Comparison of ENCODE assay signal across 8 cellular contexts in the genomic region with DNA sequence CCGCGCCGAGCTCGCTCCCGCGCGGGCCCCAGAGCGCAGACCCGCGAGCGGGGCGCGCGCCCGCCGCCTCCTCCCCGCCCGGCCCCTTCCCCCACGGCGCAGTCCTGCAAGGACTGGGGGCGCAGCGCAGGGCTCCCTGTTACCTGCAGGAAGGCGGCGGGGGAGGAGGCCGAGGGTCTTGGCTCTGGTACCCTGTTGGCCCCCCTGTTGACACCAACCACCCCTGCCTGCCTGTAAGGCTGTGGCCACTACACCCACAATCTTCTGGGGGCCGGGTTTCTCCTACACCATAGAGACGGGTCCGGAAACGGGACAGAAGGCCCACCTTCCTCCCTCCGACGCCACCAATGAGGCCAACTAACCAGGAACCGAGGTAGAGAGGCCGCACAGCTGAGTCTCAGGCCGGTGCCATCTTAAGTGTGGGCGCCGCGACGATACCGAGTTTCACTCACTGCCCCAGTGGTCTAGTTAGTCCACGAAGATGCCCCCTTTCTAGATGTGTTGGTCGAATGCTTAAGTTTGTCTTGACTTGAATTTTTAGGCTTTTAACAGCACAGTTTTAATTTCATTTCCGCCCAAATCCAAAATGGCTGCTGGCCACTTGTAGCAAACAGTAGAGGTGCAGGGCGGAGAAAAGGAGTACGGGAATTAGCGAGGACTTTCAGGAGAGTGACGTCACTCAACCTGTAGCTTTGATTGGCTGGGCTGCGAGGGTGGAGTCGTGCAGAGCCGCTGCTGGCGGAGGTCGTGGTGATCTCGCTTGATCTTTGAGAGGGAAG. TPM values are rescaled to one million over a fixed set of nuclear protein-coding genes. Genes with fewer than 3 reads are reported as not detected.
DNase-seq lines count a peak whose midpoint lies in the region; ATAC-seq and TF ChIP-seq lines count a peak whose summit lies in the region.

TSS of gene SCYL3 (minus strand) at position 252 of the 779 bp plus-strand sequence. CDS start 5,056 bp downstream, outside the sequence.

- 0 to 1% methylated on average over 27 to 47 of the region's 52 CpGs for WGBS in tibial nerve, 2 donors

- H3K9me3 ChIP-seq in adipocyte (ENCODE audit: control insufficient read depth, low read length) (no peaks in the 10 kb centered on the region), cardiac muscle cell (ENCODE audit: low read depth) (no peaks in the 10 kb centered on the region), parathyroid adenoma (ENCODE audit: control insufficient read depth, low read length) (no peaks in the 10 kb centered on the region), tibial nerve (no peaks in the 10 kb centered on the region)

- H3K9ac ChIP-seq in adipocyte (ENCODE audit: low read length) (peak within 1 kb of the TSS; percentile 95), parathyroid adenoma (peak within 1 kb of the TSS; percentile 84)

- H3K4me3 ChIP-seq in GM12865 (ENCODE audit: low read depth, low read length), result peak within 1 kb of the TSS; percentile 73
- H3K4me3 ChIP-seq in adipocyte (ENCODE audit: low read length), result peak within 1 kb of the TSS; percentile 89
- H3K4me3 ChIP-seq in cardiac muscle cell, result peak within 1 kb of the TSS; percentile 85
- H3K4me3 ChIP-seq in parathyroid adenoma (ENCODE audit: low read depth, low read length), result peak within 1 kb of the TSS; percentile 86
- H3K4me3 ChIP-seq in tibial nerve, result peak within 1 kb of the TSS; percentile 74 to 93 (median 81)

- H3K4me2 ChIP-seq in parathyroid adenoma (ENCODE audit: low read length), result peak within 1 kb of the TSS; percentile 93

- H3K4me1 ChIP-seq in adipocyte (ENCODE audit: control insufficient read depth, insufficient read depth, low read length), result peaks cover 27% of the 10 kb centered on the region
- H3K4me1 ChIP-seq in cardiac muscle cell (ENCODE audit: low read depth), result peaks cover 11% of the 10 kb centered on the region
- peaks cover 5% of the 10 kb centered on the region for H3K4me1 ChIP-seq in parathyroid adenoma
- peaks cover 0 to 41% (median 13%) of the 10 kb centered on the region in 4 donors for H3K4me1 ChIP-seq in tibial nerve

- peak; percentile 98 for DNase-seq in GM12865 (ENCODE audit: low read depth)
- peak; percentile 95 for DNase-seq in NCI-H1417 treated with DMSO at 0.1 percent for 48 hours (lab: John Stamatoyannopoulos, UW)
- peak; percentile 97 for DNase-seq in SW480 (ENCODE audit: low spot score)
- DNase-seq in adipocyte (ENCODE audit: low read depth), result peak; percentile 99
- DNase-seq in cardiac muscle cell (ENCODE audit: low read depth in 1 of 2, low spot score in 1 of 2), result peak; percentile 96 to 99
- peak; percentile 86 to 94 for DNase-seq in tibial nerve (ENCODE audit: low spot score in 2 of 2)

- peaks cover 5% of the 10 kb centered on the region for H3K79me2 ChIP-seq in parathyroid adenoma

- peak in 1 of 2 donors; percentile 44 for TF ChIP-seq POLR2A in tibial nerve (IDR thresholded peaks at IDR 0.05)

- H3K36me3 ChIP-seq in adipocyte (ENCODE audit: control insufficient read depth, insufficient read depth, low read length, severe bottlenecking) (peaks cover under 1% of the 10 kb centered on the region), cardiac muscle cell (no peaks in the 10 kb centered on the region), parathyroid adenoma (ENCODE audit: control insufficient read depth, insufficient read depth, low read length) (no peaks in the 10 kb centered on the region), tibial nerve (no peaks in the 10 kb centered on the region)

- no peak for TF ChIP-seq CTCF in GM12865 (IDR thresholded peaks at IDR 0.05; ENCODE audit: insufficient read depth, low read depth, low read length, missing control alignments)
- TF ChIP-seq CTCF in cardiac muscle cell (IDR thresholded peaks at IDR 0.05; ENCODE audit: low read depth, low read length), result no peak
- TF ChIP-seq CTCF in parathyroid adenoma (IDR thresholded peaks at IDR 0.05), result no peak
- TF ChIP-seq CTCF in tibial nerve (IDR thresholded peaks at IDR 0.05), result peak in 2 of 5 experiments; percentile 29 to 41

- peak within 1 kb of the TSS; percentile 91 for H2AFZ ChIP-seq in parathyroid adenoma

- H3K27me3 ChIP-seq in adipocyte (replicated peaks; ENCODE audit: control insufficient read depth, insufficient read depth, low read length) (no peaks in the 10 kb centered on the region), cardiac muscle cell (no peaks in the 10 kb centered on the region), parathyroid adenoma (ENCODE audit: control insufficient read depth, insufficient read depth, low read length) (no peaks in the 10 kb centered on the region), tibial nerve (no peaks in the 10 kb centered on the region)

- TF ChIP-seq EP300 in tibial nerve (IDR thresholded peaks at IDR 0.05), result peak in 1 of 2 donors; percentile 92

- H3K27ac ChIP-seq in cardiac muscle cell (peak within 1 kb of the TSS; percentile 96), parathyroid adenoma (peak within 1 kb of the TSS; percentile 100), tibial nerve (peak within 1 kb of the TSS; percentile 95 to 98 (median 96))

- peak; percentile 86 for ATAC-seq in HG02763 (IDR thresholded peaks at IDR 0.05; ENCODE audit: unreplicated experiment)

RNA-seq across cellular contexts. Expression of gene SCYL3, which starts in this region (rescaled TPM):
- 4.6 and 7.5 TPM in 2 replicates for total RNA-seq in cardiac muscle cell
- polyA plus RNA-seq in cardiac muscle cell, result 7.7 and 9.4 TPM in 2 replicates
- 10 to 100 TPM in 3 of 4 donors, 1 to 10 TPM in 1; 9.8 to 15.6 (median 12.6) TPM for total RNA-seq in tibial nerve

Comparison
In these comparisons a context has a peak if more than half of its experiments do, and no peak if none do; other contexts are left out.
1. Peak in every context shown above with its lines: DNase-seq, ATAC-seq, H3K4me3 ChIP-seq and H3K27ac ChIP-seq.